ENCODE assay signal across 14 cellular contexts in genomic region chr7:151706568-151707469, GRCh38.
"Had no signal": no experiment of that assay in that cellular context is flagged by ENCODE, and none has a peak within 500 bp of the region (broad histone marks: within the 10 kb centered on the region; RNA-seq: fewer than 3 reads in every experiment).

No MANE protein-coding gene starts in this region.

- H3K4me1 ChIP-seq: prostate gland had no signal

- H3K27ac ChIP-seq: neutrophil, prostate gland, VCaP had no signal

- H3K9me3 ChIP-seq: mucosa of descending colon, neutrophil, prostate gland had no signal

- DNase-seq: activated CD4-positive, alpha-beta memory T cell treated with anti-CD3 and anti-CD28 coated beads, Interleukin-2, amount 10 ng/mL, durations not matched to agents 7 days and 5 days; activated naive CD4-positive, alpha-beta T cell; central memory CD4-positive, alpha-beta T cell; cortex of kidney; effector CD8-positive, alpha-beta T cell; naive thymus-derived CD8-positive, alpha-beta T cell; stimulated activated CD4-positive, alpha-beta T cell treated with anti-CD3 and anti-CD28 coated beads, Interleukin-4, amount 100 ng/mL, for 24 hours; stimulated activated naive CD8-positive, alpha-beta T cell treated with anti-CD3 and anti-CD28 coated beads, Interleukin-15, amount 100 ng/mL, for 72 hours; T-cell; T1000 had no signal

- H3K4me3 ChIP-seq: mucosa of descending colon, prostate gland had no signal

- H3K27me3 ChIP-seq: neutrophil had no signal

- H3K36me3 ChIP-seq: neutrophil, prostate gland had no signal

- ATAC-seq: mucosa of descending colon had no signal
